In genomic region chr9:35074141-35074540, GRCh38 we compare ENCODE assay signal across 19 cellular contexts. TPM values are rescaled to one million over a fixed set of nuclear protein-coding genes. Genes with fewer than 3 reads are reported as not detected.
DNase-seq lines count a peak whose midpoint lies in the region; ATAC-seq lines count a peak whose summit lies in the region.
"Had no signal": no experiment of that assay in that cellular context is flagged by ENCODE, and none has a peak within 500 bp of the region (broad histone marks: within the 10 kb centered on the region; RNA-seq: fewer than 3 reads in every experiment).

No MANE protein-coding gene starts in this region.

- peak overlapping the region; percentile 42 for H3K27ac Mint-ChIP-seq in T-helper 2 cell treated with Interferon-gamma antibody and Interleukin-4, amounts not matched to agents 5 μg/mL and 100 μg/mL, for 36 hours
- peak overlapping the region; percentile 12 for H3K27ac Mint-ChIP-seq in activated naive CD8-positive, alpha-beta T cell treated with anti-CD3 and anti-CD28 coated beads, Interleukin-2, amount 10 ng/mL, durations not matched to agents 7 days and 5 days
- H3K27ac Mint-ChIP-seq in natural killer cell treated with Interleukin-12 subunit alpha and Interleukin-12 subunit beta and Interleukin-15 and Interleukin-18, amount 100 ng/mL, for 72 hours: peak overlapping the region in 1 of 2 donors; percentile 96
- H3K27ac Mint-ChIP-seq in stimulated activated effector memory CD8-positive, alpha-beta T cell treated with anti-CD3 and anti-CD28 coated beads, Interleukin-12 subunit alpha, Interleukin-12 subunit beta, amount 100 ng/mL, for 72 hours: peak overlapping the region; percentile 97

- H3K27me3 Mint-ChIP-seq in T-helper 2 cell treated with Interferon-gamma antibody and Interleukin-4, amounts not matched to agents 5 μg/mL and 100 μg/mL, for 36 hours (ENCODE audit: low read depth): no peaks in the 10 kb centered on the region
- H3K27me3 Mint-ChIP-seq in activated naive CD8-positive, alpha-beta T cell treated with anti-CD3 and anti-CD28 coated beads, Interleukin-2, amount 10 ng/mL, durations not matched to agents 7 days and 5 days: no peaks in the 10 kb centered on the region
- no peaks in the 10 kb centered on the region for H3K27me3 Mint-ChIP-seq in natural killer cell treated with Interleukin-12 subunit alpha and Interleukin-12 subunit beta and Interleukin-15 and Interleukin-18, amount 100 ng/mL, for 72 hours
- H3K27me3 Mint-ChIP-seq: CD4-positive, alpha-beta memory T cell had no signal

- no peak overlapping the region for H3K4me3 Mint-ChIP-seq in T-helper 2 cell treated with Interferon-gamma antibody and Interleukin-4, amounts not matched to agents 5 μg/mL and 100 μg/mL, for 36 hours
- no peak overlapping the region for H3K4me3 Mint-ChIP-seq in activated naive CD8-positive, alpha-beta T cell treated with anti-CD3 and anti-CD28 coated beads, Interleukin-2, amount 10 ng/mL, durations not matched to agents 7 days and 5 days
- peak overlapping the region; percentile 94 for H3K4me3 Mint-ChIP-seq in natural killer cell treated with Interleukin-12 subunit alpha and Interleukin-12 subunit beta and Interleukin-15 and Interleukin-18, amount 100 ng/mL, for 72 hours
- peak overlapping the region; percentile 88 for H3K4me3 Mint-ChIP-seq in stimulated activated effector memory CD8-positive, alpha-beta T cell treated with anti-CD3 and anti-CD28 coated beads, Interleukin-12 subunit alpha, Interleukin-12 subunit beta, amount 100 ng/mL, for 72 hours

- H3K9me3 Mint-ChIP-seq in T-helper 2 cell treated with Interferon-gamma antibody and Interleukin-4, amounts not matched to agents 5 μg/mL and 100 μg/mL, for 36 hours: no peaks in the 10 kb centered on the region
- H3K9me3 Mint-ChIP-seq in activated naive CD8-positive, alpha-beta T cell treated with anti-CD3 and anti-CD28 coated beads, Interleukin-2, amount 10 ng/mL, durations not matched to agents 7 days and 5 days: no peaks in the 10 kb centered on the region
- H3K9me3 Mint-ChIP-seq in natural killer cell treated with Interleukin-12 subunit alpha and Interleukin-12 subunit beta and Interleukin-15 and Interleukin-18, amount 100 ng/mL, for 72 hours: no peaks in the 10 kb centered on the region
- H3K9me3 Mint-ChIP-seq in stimulated activated effector memory CD8-positive, alpha-beta T cell treated with anti-CD3 and anti-CD28 coated beads, Interleukin-12 subunit alpha, Interleukin-12 subunit beta, amount 100 ng/mL, for 72 hours: no peaks in the 10 kb centered on the region
- H3K9me3 Mint-ChIP-seq: CD4-positive, alpha-beta memory T cell had no signal

- H3K36me3 Mint-ChIP-seq in T-helper 2 cell treated with Interferon-gamma antibody and Interleukin-4, amounts not matched to agents 5 μg/mL and 100 μg/mL, for 36 hours (ENCODE audit: low read depth): peaks cover 61% of the 10 kb centered on the region
- peaks cover 36% of the 10 kb centered on the region for H3K36me3 Mint-ChIP-seq in activated naive CD8-positive, alpha-beta T cell treated with anti-CD3 and anti-CD28 coated beads, Interleukin-2, amount 10 ng/mL, durations not matched to agents 7 days and 5 days
- H3K36me3 Mint-ChIP-seq in natural killer cell treated with Interleukin-12 subunit alpha and Interleukin-12 subunit beta and Interleukin-15 and Interleukin-18, amount 100 ng/mL, for 72 hours: peaks cover 31% of the 10 kb centered on the region
- peaks cover 86% of the 10 kb centered on the region for H3K36me3 Mint-ChIP-seq in stimulated activated effector memory CD8-positive, alpha-beta T cell treated with anti-CD3 and anti-CD28 coated beads, Interleukin-12 subunit alpha, Interleukin-12 subunit beta, amount 100 ng/mL, for 72 hours

- no peak for DNase-seq in T-helper 2 cell treated with Interferon-gamma antibody and Interleukin-4, amounts not matched to agents 5 μg/mL and 100 μg/mL, for 36 hours (ENCODE audit: low spot score)
- no peak for DNase-seq in T-helper 2 cell
- no peak for DNase-seq in activated naive CD8-positive, alpha-beta T cell treated with anti-CD3 and anti-CD28 coated beads, Interleukin-2, amount 10 ng/mL, durations not matched to agents 7 days and 5 days
- DNase-seq in natural killer cell treated with Interleukin-12 subunit alpha and Interleukin-12 subunit beta and Interleukin-15 and Interleukin-18, amount 100 ng/mL, for 72 hours (ENCODE audit: low spot score): no peak
- no peak for DNase-seq in stimulated activated effector memory CD8-positive, alpha-beta T cell treated with anti-CD3 and anti-CD28 coated beads, Interleukin-12 subunit alpha, Interleukin-12 subunit beta, amount 100 ng/mL, for 72 hours (ENCODE audit: low spot score in 2 of 2)
- DNase-seq in NCI-H69 (lab: John Stamatoyannopoulos, UW): no peak
- DNase-seq: 8988T; BE2C; CD4-positive, alpha-beta memory T cell; DMS79; HCEC 1CT; NCI-H1105 treated with DMSO at 0.1 percent for 48 hours; NCI-H1694 treated with DMSO at 0.1 percent for 48 hours; NCI-H2107; NCI-H345; NCI-H526; SIG-M5 had no signal

- ATAC-seq in activated naive CD8-positive, alpha-beta T cell treated with anti-CD3 and anti-CD28 coated beads, Interleukin-2, amount 10 ng/mL, durations not matched to agents 7 days and 5 days (ENCODE audit: low read depth): no peak
- no peak for ATAC-seq in natural killer cell treated with Interleukin-12 subunit alpha and Interleukin-12 subunit beta and Interleukin-15 and Interleukin-18, amount 100 ng/mL, for 72 hours
- no peak for ATAC-seq in stimulated activated effector memory CD8-positive, alpha-beta T cell treated with anti-CD3 and anti-CD28 coated beads, Interleukin-12 subunit alpha, Interleukin-12 subunit beta, amount 100 ng/mL, for 72 hours
- ATAC-seq in GM21737 (IDR thresholded peaks at IDR 0.05; ENCODE audit: unreplicated experiment) (no peak), HG03520 (IDR thresholded peaks at IDR 0.05; ENCODE audit: unreplicated experiment) (no peak)

- POLR2A ChIA-PET in activated naive CD8-positive, alpha-beta T cell treated with anti-CD3 and anti-CD28 coated beads, Interleukin-2, amount 10 ng/mL, durations not matched to agents 7 days and 5 days (lab: Charles Lee): no interaction called here

- peaks cover 41% of the 10 kb centered on the region for H3K4me1 Mint-ChIP-seq in T-helper 2 cell treated with Interferon-gamma antibody and Interleukin-4, amounts not matched to agents 5 μg/mL and 100 μg/mL, for 36 hours (ENCODE audit: low read depth)
- peaks cover 35% of the 10 kb centered on the region for H3K4me1 Mint-ChIP-seq in activated naive CD8-positive, alpha-beta T cell treated with anti-CD3 and anti-CD28 coated beads, Interleukin-2, amount 10 ng/mL, durations not matched to agents 7 days and 5 days
- peaks cover 53 to 60% of the 10 kb centered on the region in 2 donors for H3K4me1 Mint-ChIP-seq in natural killer cell treated with Interleukin-12 subunit alpha and Interleukin-12 subunit beta and Interleukin-15 and Interleukin-18, amount 100 ng/mL, for 72 hours (ENCODE audit: low read depth in 2 of 2)
- H3K4me1 Mint-ChIP-seq in stimulated activated effector memory CD8-positive, alpha-beta T cell treated with anti-CD3 and anti-CD28 coated beads, Interleukin-12 subunit alpha, Interleukin-12 subunit beta, amount 100 ng/mL, for 72 hours: peaks cover 71% of the 10 kb centered on the region

RNA-seq across cellular contexts. Expression of gene VCP, which starts 1.7 kb away (rescaled TPM):
- 100 to 1,000 TPM; 183 to 189 TPM for total RNA-seq in activated naive CD8-positive, alpha-beta T cell treated with anti-CD3 and anti-CD28 coated beads, Interleukin-2, amount 10 ng/mL, durations not matched to agents 7 days and 5 days
- 100 to 1,000 TPM; 436 to 450 TPM for total RNA-seq in natural killer cell treated with Interleukin-12 subunit alpha and Interleukin-12 subunit beta and Interleukin-15 and Interleukin-18, amount 100 ng/mL, for 72 hours

RNA-seq across cellular contexts. Expression of gene FANCG, which starts 5.6 kb away (rescaled TPM):
- 100 to 1,000 TPM; 103 to 109 TPM for total RNA-seq in activated naive CD8-positive, alpha-beta T cell treated with anti-CD3 and anti-CD28 coated beads, Interleukin-2, amount 10 ng/mL, durations not matched to agents 7 days and 5 days
- 100 to 1,000 TPM in 1 of 2 donors, 10 to 100 TPM in 1; 74.9 to 185 TPM for total RNA-seq in natural killer cell treated with Interleukin-12 subunit alpha and Interleukin-12 subunit beta and Interleukin-15 and Interleukin-18, amount 100 ng/mL, for 72 hours

RNA-seq across cellular contexts. Expression of gene PIGO, which starts 22.2 kb away (rescaled TPM):
- 10 to 100 TPM; 30.8 to 31.4 TPM for total RNA-seq in activated naive CD8-positive, alpha-beta T cell treated with anti-CD3 and anti-CD28 coated beads, Interleukin-2, amount 10 ng/mL, durations not matched to agents 7 days and 5 days
- total RNA-seq in natural killer cell treated with Interleukin-12 subunit alpha and Interleukin-12 subunit beta and Interleukin-15 and Interleukin-18, amount 100 ng/mL, for 72 hours: 10 to 100 TPM; 23.7 to 24.5 TPM

RNA-seq across cellular contexts. Expression of gene STOML2, which starts 28.8 kb away (rescaled TPM):
- 10 to 100 TPM; 90.3 to 91.9 TPM for total RNA-seq in activated naive CD8-positive, alpha-beta T cell treated with anti-CD3 and anti-CD28 coated beads, Interleukin-2, amount 10 ng/mL, durations not matched to agents 7 days and 5 days
- 100 to 1,000 TPM; 138 to 201 TPM for total RNA-seq in natural killer cell treated with Interleukin-12 subunit alpha and Interleukin-12 subunit beta and Interleukin-15 and Interleukin-18, amount 100 ng/mL, for 72 hours

RNA-seq across cellular contexts. Expression of gene ATOSB, which starts 41.5 kb away (rescaled TPM):
- 10 to 100 TPM; 12.0 to 16.6 TPM for total RNA-seq in activated naive CD8-positive, alpha-beta T cell treated with anti-CD3 and anti-CD28 coated beads, Interleukin-2, amount 10 ng/mL, durations not matched to agents 7 days and 5 days
- 10 to 100 TPM; 13.1 to 19.6 TPM for total RNA-seq in natural killer cell treated with Interleukin-12 subunit alpha and Interleukin-12 subunit beta and Interleukin-15 and Interleukin-18, amount 100 ng/mL, for 72 hours

Comparison
In these comparisons a context has a peak if more than half of its experiments do, and no peak if none do; other contexts are left out.
1. H3K4me3 Mint-ChIP-seq: peak in natural killer cell treated with Interleukin-12 subunit alpha and Interleukin-12 subunit beta and Interleukin-15 and Interleukin-18, amount 100 ng/mL, for 72 hours (single experiment) and stimulated activated effector memory CD8-positive, alpha-beta T cell treated with anti-CD3 and anti-CD28 coated beads, Interleukin-12 subunit alpha, Interleukin-12 subunit beta, amount 100 ng/mL, for 72 hours (single experiment); none in T-helper 2 cell treated with Interferon-gamma antibody and Interleukin-4, amounts not matched to agents 5 μg/mL and 100 μg/mL, for 36 hours (single experiment) and activated naive CD8-positive, alpha-beta T cell treated with anti-CD3 and anti-CD28 coated beads, Interleukin-2, amount 10 ng/mL, durations not matched to agents 7 days and 5 days (single experiment).